In genomic region chr12:54853933-54854538, GRCh38 we compare ENCODE assay signal across 8 cellular contexts. TPM values are rescaled to one million over a fixed set of nuclear protein-coding genes. Genes with fewer than 3 reads are reported as not detected.
A peak's percentile ranks its signal among the peaks of the same experiment; 100 is the strongest.
DNase-seq lines count a peak whose midpoint lies in the region; ATAC-seq, FAIRE-seq and TF ChIP-seq lines count a peak whose summit lies in the region.

Gene MUCL1, plus strand, starts transcription at chr12:54854516. Its CDS starts 67 bp downstream, at chr12:54854583.

- no peak for TF ChIP-seq POLR2A in H54 (IDR thresholded peaks at IDR 0.05; ENCODE audit: low read depth, low read length)
- TF ChIP-seq POLR2A in gastrocnemius medialis (IDR thresholded peaks at IDR 0.05) = no peak

- no peaks in the 10 kb centered on the region for H3K9me3 Mint-ChIP-seq in activated T-helper 1 cell treated with anti-CD3 and anti-CD28 coated beads, Interleukin-12 subunit alpha, Interleukin-12 subunit beta, Interleukin-2, Interleukin-4 antibody, amounts not matched to agents 30 ng/mL and 10 ng/mL and 1 ng/mL, durations not matched to agents 14 hours and 24 hours and 36 hours

- no peaks in the 10 kb centered on the region for H3K4me1 ChIP-seq in gastrocnemius medialis

- TF ChIP-seq CTCF in LNCaP clone FGC (IDR thresholded peaks at IDR 0.05; ENCODE audit: control insufficient read depth, extremely low read depth, insufficient read depth) = peak; percentile 94
- TF ChIP-seq CTCF in gastrocnemius medialis (IDR thresholded peaks at IDR 0.05 in 4 of 5, conservative IDR thresholded peaks at IDR 0.05 in 1 of 5) = peak in 4 of 5 experiments; percentile 23 to 47 (median 24)

- peaks cover 1% of the 10 kb centered on the region for H3K27me3 Mint-ChIP-seq in activated T-helper 1 cell treated with anti-CD3 and anti-CD28 coated beads, Interleukin-12 subunit alpha, Interleukin-12 subunit beta, Interleukin-2, Interleukin-4 antibody, amounts not matched to agents 30 ng/mL and 10 ng/mL and 1 ng/mL, durations not matched to agents 14 hours and 24 hours and 36 hours (ENCODE audit: insufficient read depth)

- FAIRE-seq in H54 (lab: Jason Lieb, UNC) = peak; percentile 69

- H3K4me3 ChIP-seq in LNCaP clone FGC (ENCODE audit: low read depth, low read length) (no peak within 1 kb of the TSS), gastrocnemius medialis (no peak within 1 kb of the TSS)

- H3K9me3 ChIP-seq in gastrocnemius medialis = no peaks in the 10 kb centered on the region

- no peak within 1 kb of the TSS for H3K27ac Mint-ChIP-seq in activated T-helper 1 cell treated with anti-CD3 and anti-CD28 coated beads, Interleukin-12 subunit alpha, Interleukin-12 subunit beta, Interleukin-2, Interleukin-4 antibody, amounts not matched to agents 30 ng/mL and 10 ng/mL and 1 ng/mL, durations not matched to agents 14 hours and 24 hours and 36 hours

- H3K27ac ChIP-seq in gastrocnemius medialis = no peak within 1 kb of the TSS

- no peaks in the 10 kb centered on the region for H3K27me3 ChIP-seq in gastrocnemius medialis

- in situ Hi-C loops in gastrocnemius medialis (cut with MboI; ENCODE audit: low sequenced_read_pairs in 4 of 4) = loop anchor here in 1 of 4 donors (5.0 kb wide), 1 partner anchor 103 kb away; no protein-coding TSS in a partner anchor

- intact Hi-C loops in activated T-helper 1 cell treated with anti-CD3 and anti-CD28 coated beads, Interleukin-12 subunit alpha, Interleukin-12 subunit beta, Interleukin-2, Interleukin-4 antibody, amounts not matched to agents 30 ng/mL and 10 ng/mL and 1 ng/mL, durations not matched to agents 14 hours and 24 hours and 36 hours (cut with micrococcal nuclease) = loop anchor here (1.0 to 5.0 kb wide), 9 partner anchors 81 to 288 kb away; partner anchors contain the start of gene TESPA1
- intact Hi-C loops in gastrocnemius medialis (cut with DNase I; ENCODE audit: low total_unique reads) = no loop called here

- peak; percentile 24 for DNase-seq in GM04504 (ENCODE audit: low read depth)
- DNase-seq in H54 (ENCODE audit: insufficient read length, low spot score) = peak; percentile 9
- peak; percentile 63 for DNase-seq in LNCaP clone FGC (ENCODE audit: low read depth)
- DNase-seq in RKO (ENCODE audit: low spot score) = peak; percentile 86
- DNase-seq in activated T-helper 1 cell treated with anti-CD3 and anti-CD28 coated beads, Interleukin-12 subunit alpha, Interleukin-12 subunit beta, Interleukin-2, Interleukin-4 antibody, amounts not matched to agents 30 ng/mL and 10 ng/mL and 1 ng/mL, durations not matched to agents 14 hours and 24 hours and 36 hours (ENCODE audit: low spot score) = peak; percentile 66
- peak; percentile 37 for DNase-seq in globus pallidus (ENCODE audit: low spot score)
- DNase-seq in gastrocnemius medialis = no peak
- no peak for DNase-seq in NCI-H128 (lab: John Stamatoyannopoulos, UW; ENCODE audit: unreplicated experiment)

- no peaks in the 10 kb centered on the region for H3K36me3 Mint-ChIP-seq in activated T-helper 1 cell treated with anti-CD3 and anti-CD28 coated beads, Interleukin-12 subunit alpha, Interleukin-12 subunit beta, Interleukin-2, Interleukin-4 antibody, amounts not matched to agents 30 ng/mL and 10 ng/mL and 1 ng/mL, durations not matched to agents 14 hours and 24 hours and 36 hours (ENCODE audit: low read depth)

- no peaks in the 10 kb centered on the region for H3K36me3 ChIP-seq in gastrocnemius medialis

- peaks cover 15% of the 10 kb centered on the region for H3K4me1 Mint-ChIP-seq in activated T-helper 1 cell treated with anti-CD3 and anti-CD28 coated beads, Interleukin-12 subunit alpha, Interleukin-12 subunit beta, Interleukin-2, Interleukin-4 antibody, amounts not matched to agents 30 ng/mL and 10 ng/mL and 1 ng/mL, durations not matched to agents 14 hours and 24 hours and 36 hours (ENCODE audit: low read depth)

- ATAC-seq in gastrocnemius medialis = no peak

- no peak within 1 kb of the TSS for H3K4me3 Mint-ChIP-seq in activated T-helper 1 cell treated with anti-CD3 and anti-CD28 coated beads, Interleukin-12 subunit alpha, Interleukin-12 subunit beta, Interleukin-2, Interleukin-4 antibody, amounts not matched to agents 30 ng/mL and 10 ng/mL and 1 ng/mL, durations not matched to agents 14 hours and 24 hours and 36 hours

RNA-seq across cellular contexts. Expression of gene MUCL1, which starts in this region (rescaled TPM):
- not detected in 2 replicates for total RNA-seq in activated T-helper 1 cell treated with anti-CD3 and anti-CD28 coated beads, Interleukin-12 subunit alpha, Interleukin-12 subunit beta, Interleukin-2, Interleukin-4 antibody, amounts not matched to agents 30 ng/mL and 10 ng/mL and 1 ng/mL, durations not matched to agents 14 hours and 24 hours and 36 hours
- total RNA-seq in gastrocnemius medialis = not detected

Comparison
In these comparisons a context has a peak if more than half of its experiments do, and no peak if none do; other contexts are left out.
1. Peak in DNase-seq in activated T-helper 1 cell treated with anti-CD3 and anti-CD28 coated beads, Interleukin-12 subunit alpha, Interleukin-12 subunit beta, Interleukin-2, Interleukin-4 antibody, amounts not matched to agents 30 ng/mL and 10 ng/mL and 1 ng/mL, durations not matched to agents 14 hours and 24 hours and 36 hours; RNA of the gene not detected or under 1 TPM.
2. DNase-seq: peak in GM04504 (single experiment), H54 (single experiment), LNCaP clone FGC (single experiment), RKO (single experiment) and globus pallidus (single experiment); none in gastrocnemius medialis (0 of 2) and NCI-H128 (single experiment).